8 cellular contexts compared by ENCODE assay signal in genomic region chr16:229731-230281, GRCh38. TPM values are rescaled to one million over a fixed set of nuclear protein-coding genes. Genes with fewer than 3 reads are reported as not detected.
DNase-seq lines count a peak whose midpoint lies in the region; ATAC-seq, FAIRE-seq and TF ChIP-seq lines count a peak whose summit lies in the region.

No MANE protein-coding gene starts in this region.

- no peak for ATAC-seq in stimulated activated naive CD8-positive, alpha-beta T cell treated with anti-CD3 and anti-CD28 coated beads, Interleukin-15, Interleukin-2, amounts not matched to agents 100 U/mL and 50 U/mL, for 24 hours
- ATAC-seq in GM12878, result no peak

- TF ChIP-seq CTCF in GM12878 (IDR thresholded peaks at IDR 0.05 in 2 of 3, conservative IDR thresholded peaks at IDR 0.05 in 1 of 3; ENCODE audit: control insufficient read depth in 2 of 3, extremely low read depth in 1 of 3, insufficient read depth in 1 of 3, low read depth in 3 of 3, low read length in 3 of 3), result no peak
- no peak for TF ChIP-seq CTCF in mesothelial cell of epicardium (IDR thresholded peaks at IDR 0.05; ENCODE audit: unreplicated experiment)

- TF ChIP-seq RAD21 in GM12878 (IDR thresholded peaks at IDR 0.05; ENCODE audit: insufficient read depth, low read depth, low read length), result no peak

- peaks cover 0 to 17% of the 10 kb centered on the region in 2 experiments; a peak in 3 of 4 replicates for H3K36me3 ChIP-seq in GM12878 (ENCODE audit: control insufficient read depth in 2 of 2, insufficient read depth in 2 of 2, low read length in 1 of 2)

- no peaks in the 10 kb centered on the region for H3K27me3 ChIP-seq in GM12878 (replicated peaks in 1 of 2; ENCODE audit: control insufficient read depth in 2 of 2, insufficient read depth in 2 of 2, low read length in 1 of 2)

- in situ Hi-C loops in GM12878 (cut with MboI), result loop anchor here (5.0 kb wide), 1 partner anchor 117 kb away; no protein-coding TSS in a partner anchor

- no peaks in the 10 kb centered on the region for H3K27me3 Mint-ChIP-seq in stimulated activated naive CD8-positive, alpha-beta T cell treated with anti-CD3 and anti-CD28 coated beads, Interleukin-15, Interleukin-2, amounts not matched to agents 100 ng/mL and 50 ng/mL, for 24 hours
- no peaks in the 10 kb centered on the region for H3K27me3 Mint-ChIP-seq in mesothelial cell of epicardium (ENCODE audit: low read depth)

- H3K9ac ChIP-seq in GM12878 (ENCODE audit: control insufficient read depth, insufficient read depth, low read length), result no peak overlapping the region

- H3K4me2 ChIP-seq in GM12878 (ENCODE audit: control insufficient read depth, insufficient read depth), result peak overlapping the region; percentile 73; the same call in 1 of the 2 replicates

- no peak for DNase-seq in stimulated activated naive CD8-positive, alpha-beta T cell treated with anti-CD3 and anti-CD28 coated beads, Interleukin-15, Interleukin-2, amounts not matched to agents 100 U/mL and 50 U/mL, for 24 hours
- DNase-seq in GM12878 (ENCODE audit: low read depth, low spot score) (no peak), mesothelial cell of epicardium (ENCODE audit: low spot score in 2 of 2, unreplicated experiment in 2 of 2) (no peak), iPS-NIHi11 (ENCODE audit: low spot score) (no peak), foreskin melanocyte (no peak), NCI-H2029 treated with DMSO at 0.1 percent for 48 hours (lab: John Stamatoyannopoulos, UW) (no peak)
- DNase-seq in stimulated activated CD4-positive, alpha-beta T cell treated with anti-CD3 and anti-CD28 coated beads, Interleukin-2, amount 100 ng/mL, for 24 hours, result no peak

- H3K4me1 ChIP-seq in GM12878 (ENCODE audit: control insufficient read depth, insufficient read depth, low read length), result peaks cover 8% of the 10 kb centered on the region

- POLR2A ChIA-PET in GM12878 (lab: Charles Lee), result interaction anchor here (1.0 to 2.8 kb wide), 4 partner anchors 10 to 141 kb away, joined by 3 to 11 read pairs (median 6); partner anchors contain the start of gene MRPL28

- FAIRE-seq in GM12878 (lab: Jason Lieb, UNC), result no peak

- TF ChIP-seq POLR2A in GM12878 (IDR thresholded peaks at IDR 0.05; ENCODE audit: low read depth, low read length), result no peak

- H3K27ac ChIP-seq in GM12878 (ENCODE audit: control insufficient read depth, insufficient read depth), result no peak overlapping the region

- WGBS in GM12878 (ENCODE audit: insufficient coverage, insufficient replicate concordance, low lambda C conversion rate, missing lambda C conversion rate), result 72% methylated on average over 22 of the region's 22 CpGs

- H3K4me3 Mint-ChIP-seq in stimulated activated naive CD8-positive, alpha-beta T cell treated with anti-CD3 and anti-CD28 coated beads, Interleukin-15, Interleukin-2, amounts not matched to agents 100 ng/mL and 50 ng/mL, for 24 hours, result peak overlapping the region; percentile 95
- H3K4me3 Mint-ChIP-seq in mesothelial cell of epicardium, result peak overlapping the region; percentile 93

- peak overlapping the region; percentile 82; the same call in 1 of the 2 replicates for H3K4me3 ChIP-seq in GM12878

- intact Hi-C loops in GM12878 (cut with micrococcal nuclease; ENCODE audit: unreplicated experiment), result no loop called here

- no peak for TF ChIP-seq EP300 in GM12878 (IDR thresholded peaks at IDR 0.05; ENCODE audit: borderline replicate concordance in 1 of 2, control insufficient read depth in 1 of 2, low read depth in 2 of 2, low read length in 2 of 2)

- no TSS peak for BruUV-seq in GM12878 (replicated peaks; lab: Mats Ljungman, UMichigan)

- no peaks in the 10 kb centered on the region for H3K9me3 ChIP-seq in GM12878 (replicated peaks; ENCODE audit: control insufficient read depth, insufficient read depth, low read length)

- RAD21 ChIA-PET in GM12878 (lab: Charles Lee; ENCODE audit: unreplicated experiment), result interaction anchor here (0.5 to 3.3 kb wide), 3 partner anchors 23 to 120 kb away, joined by 3 to 19 read pairs (median 6); no protein-coding TSS in a partner anchor

- peaks cover 28% of the 10 kb centered on the region for H3K79me2 ChIP-seq in GM12878 (ENCODE audit: control insufficient read depth, insufficient read depth, low read length)

- peaks cover 37% of the 10 kb centered on the region for H3K4me1 Mint-ChIP-seq in stimulated activated naive CD8-positive, alpha-beta T cell treated with anti-CD3 and anti-CD28 coated beads, Interleukin-15, Interleukin-2, amounts not matched to agents 100 ng/mL and 50 ng/mL, for 24 hours (ENCODE audit: low read depth)
- H3K4me1 Mint-ChIP-seq in mesothelial cell of epicardium, result peaks cover 27% of the 10 kb centered on the region

- peak overlapping the region; percentile 66 for H2AFZ ChIP-seq in GM12878 (ENCODE audit: control insufficient read depth, low read depth, low read length)

- SMC1A ChIA-PET in GM12878 (lab: Charles Lee; ENCODE audit: uncharacterized antibody, unreplicated experiment), result interaction anchor here (0.5 to 2.4 kb wide), 4 partner anchors 10 to 235 kb away, joined by 3 to 10 read pairs (median 6); no protein-coding TSS in a partner anchor

- H3K27ac Mint-ChIP-seq in stimulated activated naive CD8-positive, alpha-beta T cell treated with anti-CD3 and anti-CD28 coated beads, Interleukin-15, Interleukin-2, amounts not matched to agents 100 ng/mL and 50 ng/mL, for 24 hours, result peak overlapping the region; percentile 65
- peak overlapping the region; percentile 78 for H3K27ac Mint-ChIP-seq in mesothelial cell of epicardium

- CTCF ChIA-PET in GM12878 (lab: Yijun Ruan, JAX), result interaction anchor here (3.5 kb wide), 1 partner anchor 120 kb away, joined by 20 read pairs; no protein-coding TSS in a partner anchor

- no peaks in the 10 kb centered on the region for H3K9me3 Mint-ChIP-seq in stimulated activated naive CD8-positive, alpha-beta T cell treated with anti-CD3 and anti-CD28 coated beads, Interleukin-15, Interleukin-2, amounts not matched to agents 100 ng/mL and 50 ng/mL, for 24 hours
- H3K9me3 Mint-ChIP-seq in mesothelial cell of epicardium, result no peaks in the 10 kb centered on the region

- peaks cover 4% of the 10 kb centered on the region for H4K20me1 ChIP-seq in GM12878 (ENCODE audit: control insufficient read depth, insufficient read depth)

- H3K36me3 Mint-ChIP-seq in stimulated activated naive CD8-positive, alpha-beta T cell treated with anti-CD3 and anti-CD28 coated beads, Interleukin-15, Interleukin-2, amounts not matched to agents 100 ng/mL and 50 ng/mL, for 24 hours (ENCODE audit: low read depth), result peaks cover 31% of the 10 kb centered on the region
- peaks cover 16% of the 10 kb centered on the region for H3K36me3 Mint-ChIP-seq in mesothelial cell of epicardium

RNA-seq across cellular contexts. Expression of gene LUC7L, which starts 0.6 kb away (rescaled TPM):
- 388 and 392 TPM in 2 replicates for total RNA-seq in GM12878 (2013; cell fraction: nucleolus; rRNA removed)
- total RNA-seq in GM12878 (2014; rRNA removed), result 40.7 and 41.4 TPM in 2 replicates
- 35.9 and 40.1 TPM in 2 replicates for total RNA-seq in GM12878 (2014; rRNA removed; fragmentation: Illumina TruSeq; extraction: Trizol)
- 50.7 and 59.6 TPM in 2 replicates for total RNA-seq in GM12878 (2021)
- 15.5 TPM for polyA plus RNA-seq in GM12878 (2011; ENCODE audit: low read depth)
- 47.4 and 57.4 TPM in 2 replicates for polyA plus RNA-seq in GM12878 (2011; rRNA removed)
- 30.1 and 40.6 TPM in 2 replicates for polyA plus RNA-seq in GM12878 (2011; cell fraction: cytosol; rRNA removed)
- polyA plus RNA-seq in GM12878 (2011; cell fraction: nucleus; rRNA removed), result 203 and 223 TPM in 2 replicates
- polyA plus RNA-seq in GM12878 (2012), result 39.6 and 40.3 TPM in 2 replicates
- 27.9 and 32.1 TPM in 2 replicates for polyA plus RNA-seq in GM12878 (2014; fragmentation: Illumina TruSeq; extraction: Trizol)
- polyA plus RNA-seq in GM12878 (2014; fragmentation: Nextera tagmentation; extraction: Ambion mirVana), result 10 to 100 TPM in 1 of 2 experiments, 1 to 10 TPM in 1; 2.3 to 10.9 TPM
- polyA plus RNA-seq in GM12878 (2014; rRNA removed), result 56.9 and 58.9 TPM in 2 replicates
- polyA plus RNA-seq in GM12878 (2016; fragmentation: Nextera tagmentation; extraction: Ambion mirVana), result 10 to 100 TPM; 52.3 to 58.9 TPM
- 26.2 and 30.7 TPM in 2 replicates for polyA minus RNA-seq in GM12878 (2011; rRNA and poly(A)+ RNA removed)
- polyA minus RNA-seq in GM12878 (2011; cell fraction: cytosol; rRNA and poly(A)+ RNA removed), result 12.4 and 20.3 TPM in 2 replicates
- 73.6 and 104 TPM in 2 replicates for polyA minus RNA-seq in GM12878 (2011; cell fraction: nucleus; rRNA and poly(A)+ RNA removed)
- total RNA-seq in mesothelial cell of epicardium, result 191 to 203 TPM (median 193 TPM) in 3 replicates

RNA-seq across cellular contexts. Expression of gene FAM234A, which starts 4.8 kb away (rescaled TPM):
- total RNA-seq in GM12878 (2013; cell fraction: nucleolus; rRNA removed), result 41.7 and 42.1 TPM in 2 replicates
- total RNA-seq in GM12878 (2014; rRNA removed) (15.1 and 17.2 TPM in 2 replicates), GM12878 (2014; rRNA removed; fragmentation: Illumina TruSeq; extraction: Trizol) (12.8 and 14.0 TPM in 2 replicates), GM12878 (2021) (37.2 and 41.4 TPM in 2 replicates), mesothelial cell of epicardium (133 to 137 TPM (median 137 TPM) in 3 replicates)
- 21.5 TPM for polyA plus RNA-seq in GM12878 (2011; ENCODE audit: low read depth)
- polyA plus RNA-seq in GM12878 (2011; rRNA removed) (3.3 and 6.5 TPM in 2 replicates), GM12878 (2014; fragmentation: Illumina TruSeq; extraction: Trizol) (11.6 and 17.3 TPM in 2 replicates), GM12878 (2014; fragmentation: Nextera tagmentation; extraction: Ambion mirVana) (1 to 10 TPM; 1.6 TPM), GM12878 (2014; rRNA removed) (28.5 and 30.5 TPM in 2 replicates), GM12878 (2016; fragmentation: Nextera tagmentation; extraction: Ambion mirVana) (10 to 100 TPM; 36.9 to 37.6 TPM)
- 8.8 and 10.1 TPM in 2 replicates for polyA plus RNA-seq in GM12878 (2011; cell fraction: cytosol; rRNA removed)
- 26.4 and 29.7 TPM in 2 replicates for polyA plus RNA-seq in GM12878 (2011; cell fraction: nucleus; rRNA removed)
- polyA plus RNA-seq in GM12878 (2012), result 25.3 and 40.7 TPM in 2 replicates
- 5.0 and 8.5 TPM in 2 replicates for polyA minus RNA-seq in GM12878 (2011; rRNA and poly(A)+ RNA removed)
- polyA minus RNA-seq in GM12878 (2011; cell fraction: cytosol; rRNA and poly(A)+ RNA removed), result 4.4 and 7.8 TPM in 2 replicates
- 4.6 and 5.9 TPM in 2 replicates for polyA minus RNA-seq in GM12878 (2011; cell fraction: nucleus; rRNA and poly(A)+ RNA removed)

RNA-seq across cellular contexts. Expression of gene RGS11, which starts 45.9 kb away (rescaled TPM):
- not detected in 2 replicates for total RNA-seq in GM12878 (2013; cell fraction: nucleolus; rRNA removed)
- total RNA-seq in GM12878 (2014; rRNA removed) (not detected in 2 replicates), GM12878 (2014; rRNA removed; fragmentation: Illumina TruSeq; extraction: Trizol) (not detected in 2 replicates), GM12878 (2021) (not detected in 2 replicates), mesothelial cell of epicardium (3.4 to 4.0 TPM (median 3.5 TPM) in 3 replicates)
- not detected for polyA plus RNA-seq in GM12878 (2011; ENCODE audit: low read depth)
- polyA plus RNA-seq in GM12878 (2011; rRNA removed) (not detected in 2 replicates), GM12878 (2014; fragmentation: Illumina TruSeq; extraction: Trizol) (not detected in 2 replicates), GM12878 (2014; fragmentation: Nextera tagmentation; extraction: Ambion mirVana) (not detected), GM12878 (2014; rRNA removed) (0.04 TPM in 1 of 2 replicates, not detected in the other), GM12878 (2016; fragmentation: Nextera tagmentation; extraction: Ambion mirVana) (not detected)
- not detected in 2 replicates for polyA plus RNA-seq in GM12878 (2011; cell fraction: cytosol; rRNA removed)
- polyA plus RNA-seq in GM12878 (2011; cell fraction: nucleus; rRNA removed), result not detected in 2 replicates
- polyA plus RNA-seq in GM12878 (2012), result 0.05 and 0.24 TPM in 2 replicates
- polyA minus RNA-seq in GM12878 (2011; rRNA and poly(A)+ RNA removed), result not detected in 2 replicates
- not detected in 2 replicates for polyA minus RNA-seq in GM12878 (2011; cell fraction: cytosol; rRNA and poly(A)+ RNA removed)
- polyA minus RNA-seq in GM12878 (2011; cell fraction: nucleus; rRNA and poly(A)+ RNA removed), result not detected in 2 replicates

RNA-seq across cellular contexts. Expression of gene HBQ1, which starts 49.5 kb away (rescaled TPM):
- not detected in 2 replicates for total RNA-seq in GM12878 (2013; cell fraction: nucleolus; rRNA removed)
- not detected in 2 replicates for total RNA-seq in GM12878 (2014; rRNA removed)
- total RNA-seq in GM12878 (2014; rRNA removed; fragmentation: Illumina TruSeq; extraction: Trizol), result not detected in 2 replicates
- not detected in 2 replicates for total RNA-seq in GM12878 (2021)
- not detected for polyA plus RNA-seq in GM12878 (2011; ENCODE audit: low read depth)
- polyA plus RNA-seq in GM12878 (2011; rRNA removed), result not detected in 2 replicates
- 0.18 TPM in 1 of 2 replicates, not detected in the other for polyA plus RNA-seq in GM12878 (2011; cell fraction: cytosol; rRNA removed)
- not detected in 2 replicates for polyA plus RNA-seq in GM12878 (2011; cell fraction: nucleus; rRNA removed)
- not detected in 2 replicates for polyA plus RNA-seq in GM12878 (2012)
- not detected in 2 replicates for polyA plus RNA-seq in GM12878 (2014; fragmentation: Illumina TruSeq; extraction: Trizol)
- polyA plus RNA-seq in GM12878 (2014; fragmentation: Nextera tagmentation; extraction: Ambion mirVana), result not detected
- polyA plus RNA-seq in GM12878 (2014; rRNA removed), result not detected in 2 replicates
- polyA plus RNA-seq in GM12878 (2016; fragmentation: Nextera tagmentation; extraction: Ambion mirVana), result not detected
- polyA minus RNA-seq in GM12878 (2011; rRNA and poly(A)+ RNA removed), result not detected in 2 replicates
- not detected in 2 replicates for polyA minus RNA-seq in GM12878 (2011; cell fraction: cytosol; rRNA and poly(A)+ RNA removed)
- polyA minus RNA-seq in GM12878 (2011; cell fraction: nucleus; rRNA and poly(A)+ RNA removed), result not detected in 2 replicates
- 0.60 to 1.1 TPM (median 0.91 TPM) in 3 replicates for total RNA-seq in mesothelial cell of epicardium

RNA-seq across cellular contexts. Expression of gene ARHGDIG, which starts 50.6 kb away (rescaled TPM):
- not detected in 2 replicates for total RNA-seq in GM12878 (2013; cell fraction: nucleolus; rRNA removed)
- not detected in 2 replicates for total RNA-seq in GM12878 (2014; rRNA removed)
- total RNA-seq in GM12878 (2014; rRNA removed; fragmentation: Illumina TruSeq; extraction: Trizol), result not detected in 2 replicates
- not detected in 2 replicates for total RNA-seq in GM12878 (2021)
- not detected for polyA plus RNA-seq in GM12878 (2011; ENCODE audit: low read depth)
- polyA plus RNA-seq in GM12878 (2011; rRNA removed), result not detected in 2 replicates
- not detected in 2 replicates for polyA plus RNA-seq in GM12878 (2011; cell fraction: cytosol; rRNA removed)
- polyA plus RNA-seq in GM12878 (2011; cell fraction: nucleus; rRNA removed), result not detected in 2 replicates
- polyA plus RNA-seq in GM12878 (2012), result 0.08 and 0.18 TPM in 2 replicates
- polyA plus RNA-seq in GM12878 (2014; fragmentation: Illumina TruSeq; extraction: Trizol), result not detected in 2 replicates
- not detected for polyA plus RNA-seq in GM12878 (2014; fragmentation: Nextera tagmentation; extraction: Ambion mirVana)
- not detected in 2 replicates for polyA plus RNA-seq in GM12878 (2014; rRNA removed)
- polyA plus RNA-seq in GM12878 (2016; fragmentation: Nextera tagmentation; extraction: Ambion mirVana), result not detected
- not detected in 2 replicates for polyA minus RNA-seq in GM12878 (2011; rRNA and poly(A)+ RNA removed)
- polyA minus RNA-seq in GM12878 (2011; cell fraction: cytosol; rRNA and poly(A)+ RNA removed), result not detected in 2 replicates
- polyA minus RNA-seq in GM12878 (2011; cell fraction: nucleus; rRNA and poly(A)+ RNA removed), result not detected in 2 replicates
- total RNA-seq in mesothelial cell of epicardium, result 3.6 to 4.8 TPM (median 4.7 TPM) in 3 replicates
